Comparison of ENCODE assay signal across 25 cellular contexts in genomic region chr16:23006380-23006779, GRCh38.
"Had no signal": no experiment of that assay in that cellular context is flagged by ENCODE, and none has a peak within 500 bp of the region (broad histone marks: within the 10 kb centered on the region; RNA-seq: fewer than 3 reads in every experiment).

No MANE protein-coding gene starts in this region.

- ATAC-seq: activated CD4-positive, alpha-beta T cell treated with anti-CD3 and anti-CD28 coated beads for 36 hours; activated CD8-positive, alpha-beta T cell treated with anti-CD3 and anti-CD28 coated beads for 36 hours; Panc1; T-helper 17 cell had no signal

- H3K4me1 ChIP-seq: adrenal gland, colonic mucosa had no signal

- H3K36me3 ChIP-seq: adrenal gland, colonic mucosa had no signal

- H3K27ac ChIP-seq: adrenal gland, colonic mucosa, RWPE1, VCaP had no signal

- H3K4me3 ChIP-seq: adrenal gland, colonic mucosa had no signal

- DNase-seq: activated CD4-positive, alpha-beta T cell treated with anti-CD3 and anti-CD28 coated beads for 36 hours; activated CD8-positive, alpha-beta memory T cell treated with anti-CD3 and anti-CD28 coated beads, Interleukin-2, amount 50 U/mL, for 4 hours; activated CD8-positive, alpha-beta T cell treated with anti-CD3 and anti-CD28 coated beads for 36 hours; activated naive CD4-positive, alpha-beta T cell treated with anti-CD3 and anti-CD28 coated beads, Interleukin-2, amount 50 U/mL, for 16 hours; activated naive CD8-positive, alpha-beta T cell treated with anti-CD3 and anti-CD28 coated beads, Interleukin-2, amount 10 ng/mL, durations not matched to agents 7 days and 5 days; activated T-cell treated with anti-CD3 and anti-CD28 coated beads, Interleukin-2, amount 50 U/mL, for 1 hour; adrenal gland; anterior cingulate cortex; cerebellar nuclear complex; colonic mucosa; Kasumi-1; KBM-7; NCI-H1048; NCI-H146; NCI-H187 treated with DMSO at 0.1 percent for 48 hours; NCI-H2081 treated with DMSO at 0.1 percent for 48 hours; NCI-H446; NCI-H524; OCI-M1; Right ventricle myocardium superior; T-helper 17 cell; T-helper 9 cell had no signal

- H3K9me3 ChIP-seq: adrenal gland, colonic mucosa had no signal

- H3K27me3 ChIP-seq: adrenal gland, colonic mucosa had no signal
